Comparison of ENCODE assay signal across 1 cellular context in genomic region chr1:230382060-230382491, GRCh38.
A peak's percentile ranks its signal among the peaks of the same experiment; 100 is the strongest.
TF ChIP-seq lines count a peak whose summit lies in the region.

No MANE protein-coding gene starts in this region.

TF ChIP-seq in HepG2, 621 proteins besides CTCF, POLR2A, EP300 and RAD21:
- TF ChIP-seq, protein P1, sequence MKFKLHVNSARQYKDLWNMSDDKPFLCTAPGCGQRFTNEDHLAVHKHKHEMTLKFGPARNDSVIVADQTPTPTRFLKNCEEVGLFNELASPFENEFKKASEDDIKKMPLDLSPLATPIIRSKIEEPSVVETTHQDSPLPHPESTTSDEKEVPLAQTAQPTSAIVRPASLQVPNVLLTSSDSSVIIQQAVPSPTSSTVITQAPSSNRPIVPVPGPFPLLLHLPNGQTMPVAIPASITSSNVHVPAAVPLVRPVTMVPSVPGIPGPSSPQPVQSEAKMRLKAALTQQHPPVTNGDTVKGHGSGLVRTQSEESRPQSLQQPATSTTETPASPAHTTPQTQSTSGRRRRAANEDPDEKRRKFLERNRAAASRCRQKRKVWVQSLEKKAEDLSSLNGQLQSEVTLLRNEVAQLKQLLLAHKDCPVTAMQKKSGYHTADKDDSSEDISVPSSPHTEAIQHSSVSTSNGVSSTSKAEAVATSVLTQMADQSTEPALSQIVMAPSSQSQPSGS (CRISPR knock-in tag; IDR thresholded peaks at IDR 0.05) = 0 out of 2 replicates have a peak, but pooled peaks have one; percentile 31
- peak; percentile 71 for TF ChIP-seq TEAD3 (CRISPR knock-in tag; optimal IDR thresholded peaks at IDR 0.05; ENCODE audit: borderline replicate concordance)
- TF ChIP-seq BHLHE40 (IDR thresholded peaks at IDR 0.05; ENCODE audit: low read length) = 0 out of 2 replicates have a peak, but pooled peaks have one; percentile 19
- TF ChIP-seq NPAS2 (CRISPR knock-in tag; IDR thresholded peaks at IDR 0.05; ENCODE audit: borderline replicate concordance) = no peak
- no peak for TF ChIP-seq MAFF (IDR thresholded peaks at IDR 0.05; ENCODE audit: low read depth, low read length)
- 0 out of 2 replicates have a peak, but pooled peaks have one; percentile 22 for TF ChIP-seq SAP130 (CRISPR knock-in tag; IDR thresholded peaks at IDR 0.05; ENCODE audit: low read depth)
- TF ChIP-seq TFE3 (CRISPR knock-in tag; IDR thresholded peaks at IDR 0.05) = 0 out of 2 replicates have a peak, but pooled peaks have one; percentile 31
- TF ChIP-seq PHF8 (CRISPR knock-in tag; IDR thresholded peaks at IDR 0.05) = no peak
